In the genomic region with DNA sequence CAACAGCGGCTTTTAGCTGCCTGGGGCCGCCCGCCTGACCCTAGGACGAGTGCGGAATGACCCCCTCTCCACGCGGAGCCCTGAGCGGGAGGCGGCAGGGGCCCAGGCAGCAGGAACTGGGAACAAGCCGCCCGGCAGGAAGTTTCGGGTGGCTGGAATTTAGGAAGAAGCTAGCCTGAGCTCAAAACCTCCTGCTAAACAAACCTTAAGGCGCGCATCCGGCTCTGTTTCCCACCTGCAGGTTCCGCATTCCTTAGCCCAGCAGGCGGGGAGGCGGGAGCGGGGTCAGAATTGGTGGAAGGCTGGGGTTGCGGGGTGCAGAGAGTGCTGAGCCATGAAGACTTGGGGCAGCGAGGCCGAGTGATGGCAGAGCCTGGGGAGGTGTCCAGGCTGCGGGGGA, we compare ENCODE assay signal across 23 cellular contexts.
"Had no signal": no experiment of that assay in that cellular context is flagged by ENCODE, and none has a peak within 500 bp of the region (broad histone marks: within the 10 kb centered on the region; RNA-seq: fewer than 3 reads in every experiment).

No MANE protein-coding gene starts in this region.

- H3K4me3 Mint-ChIP-seq: dendritic cell treated with granulocyte-macrophage colony-stimulating factor and Interleukin-4, amounts not matched to agents 40 ng/mL and 50 ng/mL, for 4 days; immature natural killer cell; memory B cell; naive thymus-derived CD4-positive, alpha-beta T cell had no signal

- H3K27ac Mint-ChIP-seq: dendritic cell treated with granulocyte-macrophage colony-stimulating factor and Interleukin-4, amounts not matched to agents 40 ng/mL and 50 ng/mL, for 4 days; immature natural killer cell; memory B cell; naive thymus-derived CD4-positive, alpha-beta T cell had no signal

- H3K4me1 Mint-ChIP-seq: immature natural killer cell; memory B cell; naive thymus-derived CD4-positive, alpha-beta T cell had no signal

- H3K27me3 Mint-ChIP-seq: dendritic cell treated with granulocyte-macrophage colony-stimulating factor and Interleukin-4, amounts not matched to agents 40 ng/mL and 50 ng/mL, for 4 days; memory B cell; naive thymus-derived CD4-positive, alpha-beta T cell had no signal

- H3K36me3 Mint-ChIP-seq: immature natural killer cell; memory B cell; naive thymus-derived CD4-positive, alpha-beta T cell had no signal

- DNase-seq: colonic mucosa; cortex of kidney; effector CD4-positive, alpha-beta T cell; effector memory CD4-positive, alpha-beta T cell; esophagus squamous epithelium; foreskin fibroblast; foreskin melanocyte; gastrocnemius medialis; heart left ventricle; hypothalamus; immature natural killer cell; islet precursor cell; kidney; kidney glomerular epithelial cell; left colon; left ventricle myocardium superior; mammary epithelial cell; mesendoderm; midbrain; naive thymus-derived CD4-positive, alpha-beta T cell had no signal

- ATAC-seq: gastrocnemius medialis; heart left ventricle; left colon; left lobe of liver; left ventricle myocardium superior; naive thymus-derived CD4-positive, alpha-beta T cell had no signal
